Comparison of ENCODE assay signal across 9 cellular contexts in the genomic region with DNA sequence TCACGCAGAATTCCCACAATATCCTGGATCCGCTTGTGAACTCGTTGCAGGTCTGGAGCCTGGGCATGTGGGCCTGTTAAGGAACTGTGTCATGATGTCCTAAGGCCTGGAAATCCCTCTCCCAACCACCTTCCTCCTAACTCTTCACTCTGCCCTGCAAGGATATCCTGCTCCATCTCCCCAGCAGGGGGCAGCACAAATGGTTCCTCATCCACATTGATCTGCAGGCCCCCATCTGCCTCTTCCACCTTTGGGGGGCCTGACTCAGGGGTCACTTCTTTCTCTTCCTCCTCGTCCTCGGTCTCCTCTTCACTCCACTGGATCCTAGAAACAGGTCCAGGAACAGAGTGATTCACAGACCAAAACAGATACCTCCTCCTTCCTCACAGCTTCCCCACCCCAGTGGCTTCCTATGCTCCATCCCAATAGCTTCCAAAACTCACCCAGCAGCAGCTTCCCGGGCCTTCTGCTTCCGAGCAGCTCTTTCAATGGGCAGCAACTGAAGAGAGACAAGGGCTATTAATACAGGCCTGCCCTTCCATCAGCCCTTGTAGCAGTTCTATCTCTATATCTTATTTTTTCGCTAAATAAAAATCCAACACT. TPM values are rescaled to one million over a fixed set of nuclear protein-coding genes. Genes with fewer than 3 reads are reported as not detected.
DNase-seq lines count a peak whose midpoint lies in the region; ATAC-seq and TF ChIP-seq lines count a peak whose summit lies in the region.
"Had no signal": no experiment of that assay in that cellular context is flagged by ENCODE, and none has a peak within 500 bp of the region (broad histone marks: within the 10 kb centered on the region; RNA-seq: fewer than 3 reads in every experiment).

No MANE protein-coding gene starts in this region.

- H3K27me3 Mint-ChIP-seq in activated CD8-positive, alpha-beta T cell treated with anti-CD3 and anti-CD28 coated beads, Interleukin-2, amount 10 ng/mL, durations not matched to agents 7 days and 5 days (ENCODE audit: low read depth) = no peaks in the 10 kb centered on the region
- H3K27me3 Mint-ChIP-seq in endodermal cell (ENCODE audit: insufficient read depth) (peaks cover 1% of the 10 kb centered on the region), neural progenitor cell (ENCODE audit: insufficient read depth, low read depth) (no peaks in the 10 kb centered on the region)

- H3K9me3 ChIP-seq in endodermal cell (ENCODE audit: control insufficient read depth, low read length) = no peaks in the 10 kb centered on the region
- no peaks in the 10 kb centered on the region for H3K9me3 ChIP-seq in neural progenitor cell (ENCODE audit: low read depth)
- H3K9me3 ChIP-seq: BLaER1 had no signal

- no peak overlapping the region for H2AFZ ChIP-seq in neural progenitor cell (replicated peaks)

- H3K27me3 ChIP-seq in endodermal cell (ENCODE audit: control insufficient read depth, insufficient read depth, low read length, poor library complexity, severe bottlenecking) (no peaks in the 10 kb centered on the region), neural progenitor cell (no peaks in the 10 kb centered on the region)
- H3K27me3 ChIP-seq: BLaER1 had no signal

- 85 to 90% methylated on average over 5 to 8 of the region's 8 CpGs for WGBS in endodermal cell (ENCODE audit: insufficient coverage in 1 of 2, insufficient read length in 1 of 2), 2 experiments

- CTCF ChIA-PET in activated CD8-positive, alpha-beta T cell treated with anti-CD3 and anti-CD28 coated beads, Interleukin-2, amount 10 ng/mL, durations not matched to agents 7 days and 5 days (lab: Charles Lee) = interaction anchor here (0.8 to 3.4 kb wide), 20 partner anchors 9 to 160 kb away, joined by 3 to 26 read pairs (median 4); partner anchors contain the start of gene COPS7A

- peaks cover 33% of the 10 kb centered on the region for H3K4me1 Mint-ChIP-seq in activated CD8-positive, alpha-beta T cell treated with anti-CD3 and anti-CD28 coated beads, Interleukin-2, amount 10 ng/mL, durations not matched to agents 7 days and 5 days (ENCODE audit: low read depth)
- H3K4me1 Mint-ChIP-seq in endodermal cell (peaks cover 8% of the 10 kb centered on the region), neural progenitor cell (peaks cover 9% of the 10 kb centered on the region)

- peaks cover 28% of the 10 kb centered on the region for H3K79me2 ChIP-seq in neural progenitor cell (ENCODE audit: low read depth)

- no peaks in the 10 kb centered on the region for H3K9me3 Mint-ChIP-seq in activated CD8-positive, alpha-beta T cell treated with anti-CD3 and anti-CD28 coated beads, Interleukin-2, amount 10 ng/mL, durations not matched to agents 7 days and 5 days (ENCODE audit: insufficient read depth)
- H3K9me3 Mint-ChIP-seq in endodermal cell (no peaks in the 10 kb centered on the region), neural progenitor cell (peaks cover 2% of the 10 kb centered on the region)

- H3K27ac ChIP-seq in endodermal cell (ENCODE audit: low read depth, low read length) (no peak overlapping the region), neural progenitor cell (no peak overlapping the region)
- H3K27ac ChIP-seq: BLaER1 had no signal

- H3K36me3 ChIP-seq in endodermal cell (ENCODE audit: control insufficient read depth, insufficient read depth, low read length) = peaks cover 76% of the 10 kb centered on the region
- peaks cover 5% of the 10 kb centered on the region for H3K36me3 ChIP-seq in neural progenitor cell

- peaks cover 10% of the 10 kb centered on the region for H4K20me1 ChIP-seq in neural progenitor cell (ENCODE audit: low read depth)

- H3K9ac ChIP-seq in endodermal cell (ENCODE audit: extremely low read depth, low read length, poor library complexity, severe bottlenecking) (no peak overlapping the region), neural progenitor cell (no peak overlapping the region)
- H3K9ac ChIP-seq: BLaER1 had no signal

- no peak for ATAC-seq in activated CD8-positive, alpha-beta T cell treated with anti-CD3 and anti-CD28 coated beads, Interleukin-2, amount 10 ng/mL, durations not matched to agents 7 days and 5 days
- no peak for ATAC-seq in GM21423 (IDR thresholded peaks at IDR 0.05; ENCODE audit: unreplicated experiment)

- TF ChIP-seq CTCF in endodermal cell (conservative IDR thresholded peaks at IDR 0.05) (peak; percentile 100), neural progenitor cell (IDR thresholded peaks at IDR 0.05) (peak; percentile 88)

- POLR2A ChIA-PET in activated CD8-positive, alpha-beta T cell treated with anti-CD3 and anti-CD28 coated beads, Interleukin-2, amount 10 ng/mL, durations not matched to agents 7 days and 5 days (lab: Charles Lee) = interaction anchor here (0.7 to 1.1 kb wide), 3 partner anchors 14 to 26 kb away, joined by 3 read pairs; no protein-coding TSS in a partner anchor

- H3K4me3 ChIP-seq in endodermal cell (ENCODE audit: low read length) (no peak overlapping the region), neural progenitor cell (no peak overlapping the region)
- H3K4me3 ChIP-seq: BLaER1 had no signal

- H3K4me1 ChIP-seq in endodermal cell (ENCODE audit: control insufficient read depth, insufficient read depth, low read length) (no peaks in the 10 kb centered on the region), neural progenitor cell (peaks cover 6% of the 10 kb centered on the region)

- no peak overlapping the region for H3K4me3 Mint-ChIP-seq in activated CD8-positive, alpha-beta T cell treated with anti-CD3 and anti-CD28 coated beads, Interleukin-2, amount 10 ng/mL, durations not matched to agents 7 days and 5 days
- H3K4me3 Mint-ChIP-seq in endodermal cell = no peak overlapping the region
- H3K4me3 Mint-ChIP-seq in neural progenitor cell = no peak overlapping the region

- H3K27ac Mint-ChIP-seq in activated CD8-positive, alpha-beta T cell treated with anti-CD3 and anti-CD28 coated beads, Interleukin-2, amount 10 ng/mL, durations not matched to agents 7 days and 5 days = peak overlapping the region; percentile 62
- peak overlapping the region; percentile 46 for H3K27ac Mint-ChIP-seq in endodermal cell
- no peak overlapping the region for H3K27ac Mint-ChIP-seq in neural progenitor cell

- H3K36me3 Mint-ChIP-seq in activated CD8-positive, alpha-beta T cell treated with anti-CD3 and anti-CD28 coated beads, Interleukin-2, amount 10 ng/mL, durations not matched to agents 7 days and 5 days (ENCODE audit: low read depth) = peaks cover 78% of the 10 kb centered on the region
- H3K36me3 Mint-ChIP-seq in endodermal cell (ENCODE audit: low read depth) = peaks cover 84% of the 10 kb centered on the region
- H3K36me3 Mint-ChIP-seq in neural progenitor cell = peaks cover 52% of the 10 kb centered on the region

- peaks cover 26% of the 10 kb centered on the region for H3F3A ChIP-seq in neural progenitor cell (ENCODE audit: low read depth)

- H3K4me2 ChIP-seq in neural progenitor cell = no peak overlapping the region
- H3K4me2 ChIP-seq: BLaER1 had no signal

- DNase-seq in NCI-H1417 (lab: John Stamatoyannopoulos, UW) = peak; percentile 13 to 59 (median 15)
- no peak for DNase-seq in NCI-H1417 treated with DMSO at 0.1 percent for 48 hours (lab: John Stamatoyannopoulos, UW)
- peak; percentile 63 for DNase-seq in NCI-H2171 treated with DMSO at 0.1 percent for 48 hours (lab: John Stamatoyannopoulos, UW)
- peak; percentile 79 for DNase-seq in activated CD8-positive, alpha-beta T cell treated with anti-CD3 and anti-CD28 coated beads, Interleukin-2, amount 10 ng/mL, durations not matched to agents 7 days and 5 days
- DNase-seq in endodermal cell = peak; percentile 93
- DNase-seq in neural progenitor cell (ENCODE audit: low spot score) = peak; percentile 73
- DNase-seq in GOT3 (lab: John Stamatoyannopoulos, UW) = no peak

RNA-seq across cellular contexts. Expression of gene NOP2, which starts 4.5 kb away (rescaled TPM):
- total RNA-seq in activated CD8-positive, alpha-beta T cell treated with anti-CD3 and anti-CD28 coated beads, Interleukin-2, amount 10 ng/mL, durations not matched to agents 7 days and 5 days = 10 to 100 TPM; 84.2 to 87.6 TPM
- total RNA-seq in endodermal cell (100 to 1,000 TPM in 1 of 2 donors, 10 to 100 TPM in 1; 51.6 to 135 TPM), neural progenitor cell (ENCODE audit: low replicate concordance) (43.8 and 47.8 TPM in 2 replicates)
- 43.2 TPM for polyA plus RNA-seq in endodermal cell (2013, experiment 1 of 2)
- polyA plus RNA-seq in endodermal cell (2013, experiment 2 of 2) = 38.9 TPM

RNA-seq across cellular contexts. Expression of gene IFFO1, which starts 7.7 kb away (rescaled TPM):
- total RNA-seq in activated CD8-positive, alpha-beta T cell treated with anti-CD3 and anti-CD28 coated beads, Interleukin-2, amount 10 ng/mL, durations not matched to agents 7 days and 5 days = 10 to 100 TPM; 24.9 to 25.5 TPM
- 10 to 100 TPM; 10.9 to 30.7 TPM for total RNA-seq in endodermal cell
- polyA plus RNA-seq in endodermal cell (2013, experiment 1 of 2) = 16.6 TPM
- polyA plus RNA-seq in endodermal cell (2013, experiment 2 of 2) = 14.0 TPM
- total RNA-seq in neural progenitor cell (ENCODE audit: low replicate concordance) = 9.9 and 21.1 TPM in 2 replicates

RNA-seq across cellular contexts. Expression of gene GAPDH, which starts 29.2 kb away (rescaled TPM):
- 1,000 to 10,000 TPM; 6,175 to 6,471 TPM for total RNA-seq in activated CD8-positive, alpha-beta T cell treated with anti-CD3 and anti-CD28 coated beads, Interleukin-2, amount 10 ng/mL, durations not matched to agents 7 days and 5 days
- 1,000 to 10,000 TPM; 2,848 to 5,273 TPM for total RNA-seq in endodermal cell
- 3,905 TPM for polyA plus RNA-seq in endodermal cell (2013, experiment 1 of 2)
- polyA plus RNA-seq in endodermal cell (2013, experiment 2 of 2) = 3,777 TPM
- 3,866 and 6,177 TPM in 2 replicates for total RNA-seq in neural progenitor cell (ENCODE audit: low replicate concordance)

RNA-seq across cellular contexts. Expression of gene CHD4, which starts 43.6 kb away (rescaled TPM):
- 100 to 1,000 TPM; 277 to 292 TPM for total RNA-seq in activated CD8-positive, alpha-beta T cell treated with anti-CD3 and anti-CD28 coated beads, Interleukin-2, amount 10 ng/mL, durations not matched to agents 7 days and 5 days
- total RNA-seq in endodermal cell = 100 to 1,000 TPM; 276 to 385 TPM
- polyA plus RNA-seq in endodermal cell (2013, experiment 1 of 2) = 300 TPM
- polyA plus RNA-seq in endodermal cell (2013, experiment 2 of 2) = 277 TPM
- 381 and 412 TPM in 2 replicates for total RNA-seq in neural progenitor cell (ENCODE audit: low replicate concordance)

Comparison
In these comparisons a context has a peak if more than half of its experiments do, and no peak if none do; other contexts are left out.
1. DNase-seq: peak in NCI-H1417 (3 of 3), NCI-H2171 treated with DMSO at 0.1 percent for 48 hours (single experiment), activated CD8-positive, alpha-beta T cell treated with anti-CD3 and anti-CD28 coated beads, Interleukin-2, amount 10 ng/mL, durations not matched to agents 7 days and 5 days (single experiment), endodermal cell (single experiment) and neural progenitor cell (single experiment); none in NCI-H1417 treated with DMSO at 0.1 percent for 48 hours (single experiment) and GOT3 (single experiment).